Comparison of ENCODE assay signal across 20 cellular contexts in genomic region chr12:81378601-81379000, GRCh38.
"Had no signal": no experiment of that assay in that cellular context is flagged by ENCODE, and none has a peak within 500 bp of the region (broad histone marks: within the 10 kb centered on the region; RNA-seq: fewer than 3 reads in every experiment).

No MANE protein-coding gene starts in this region.

- FAIRE-seq: HepG2 had no signal

- DNase-seq: IMR-90, Karpas-422, KG1, MM.1S, NCI-H1092 treated with DMSO at 0.1 percent for 48 hours, NCI-H1417, NCI-H1436 treated with DMSO at 0.1 percent for 48 hours, NCI-H1694, NCI-H187 treated with DMSO at 0.1 percent for 48 hours, NCI-H2029 treated with DMSO at 0.1 percent for 48 hours, NCI-H2171 treated with DMSO at 0.1 percent for 48 hours, NCI-H345, NCI-H446 treated with DMSO at 0.1 percent for 48 hours, NCI-H524 treated with DMSO at 0.1 percent for 48 hours, NCI-H69, NCI-H774, PC-3, SHP77, T-helper 1 cell had no signal
